ENCODE assay signal across 19 cellular contexts in the genomic region with DNA sequence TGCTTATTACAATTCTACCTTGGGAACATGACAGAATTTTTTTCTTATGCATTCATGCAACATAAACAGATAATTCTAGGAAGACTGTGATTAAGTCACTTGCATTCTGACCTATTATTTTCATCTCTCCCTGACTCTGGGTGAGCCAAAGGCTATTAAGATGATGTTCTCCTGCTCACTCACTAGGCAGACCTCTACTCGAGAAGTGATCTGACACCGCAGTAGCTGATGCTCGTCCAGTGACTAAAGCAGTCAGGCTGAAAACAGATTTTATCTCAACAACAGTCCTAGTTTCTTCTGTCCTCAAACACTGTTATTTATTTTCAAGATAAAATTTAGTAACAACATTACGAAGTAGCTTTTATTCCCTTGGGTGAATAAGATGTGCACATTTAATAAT. TPM values are rescaled to one million over a fixed set of nuclear protein-coding genes. Genes with fewer than 3 reads are reported as not detected.
A peak's percentile ranks its signal among the peaks of the same experiment; 100 is the strongest.
DNase-seq lines count a peak whose midpoint lies in the region; ATAC-seq and TF ChIP-seq lines count a peak whose summit lies in the region.
"Had no signal": no experiment of that assay in that cellular context is flagged by ENCODE, and none has a peak within 500 bp of the region (broad histone marks: within the 10 kb centered on the region; RNA-seq: fewer than 3 reads in every experiment).

No MANE protein-coding gene starts in this region.

- H3K4me3 ChIP-seq in testis (no peak overlapping the region), mesendoderm (ENCODE audit: low read length) (no peak overlapping the region)
- H3K4me3 ChIP-seq: HAP-1, PC-9 had no signal

- no peak overlapping the region for H2BK120ac ChIP-seq in mesendoderm (ENCODE audit: low read depth, low read length)

- intact Hi-C loops in testis (cut with DNase I; ENCODE audit: low total_unique reads), result no loop called here

- no peak overlapping the region for H3K4me2 ChIP-seq in mesendoderm (ENCODE audit: low read length)
- H3K4me2 ChIP-seq: PC-9 had no signal

- H4K5ac ChIP-seq in mesendoderm (ENCODE audit: low read length), result no peak overlapping the region

- H3K9ac ChIP-seq in mesendoderm (ENCODE audit: low read length), result no peak overlapping the region

- no peaks in the 10 kb centered on the region for H3K9me3 Mint-ChIP-seq in activated naive CD8-positive, alpha-beta T cell treated with anti-CD3 and anti-CD28 coated beads, Interleukin-2, amount 50 U/mL, for 24 hours
- no peaks in the 10 kb centered on the region for H3K9me3 Mint-ChIP-seq in activated naive CD8-positive, alpha-beta T cell treated with anti-CD3 and anti-CD28 coated beads for 36 hours
- H3K9me3 Mint-ChIP-seq: CD14-positive monocyte, IgD-negative memory B cell had no signal

- no peaks in the 10 kb centered on the region for H3K79me1 ChIP-seq in mesendoderm (ENCODE audit: low read length)

- WGBS in testis, 2 donors, result 24 to 50% methylated on average over 4 of the region's 4 CpGs
- no CpG with 5 or more reads among the region's 4 CpGs for WGBS in mesendoderm (ENCODE audit: extremely low coverage, insufficient coverage, low lambda C conversion rate)

- no peak overlapping the region for H2BK15ac ChIP-seq in mesendoderm (replicated peaks; ENCODE audit: low read depth)

- no peak overlapping the region for H2AK5ac ChIP-seq in mesendoderm (ENCODE audit: low read length)

- H3K36me3 Mint-ChIP-seq in activated naive CD8-positive, alpha-beta T cell treated with anti-CD3 and anti-CD28 coated beads, Interleukin-2, amount 50 U/mL, for 24 hours (ENCODE audit: low read depth), result peaks cover 38% of the 10 kb centered on the region
- H3K36me3 Mint-ChIP-seq in activated naive CD8-positive, alpha-beta T cell treated with anti-CD3 and anti-CD28 coated beads for 36 hours, result peaks cover 13% of the 10 kb centered on the region

- H3K4me1 ChIP-seq in testis (peaks cover 10% of the 10 kb centered on the region), mesendoderm (ENCODE audit: control insufficient read depth, low read depth, low read length) (no peaks in the 10 kb centered on the region)

- H3K36me3 ChIP-seq in testis (ENCODE audit: low read depth, missing control alignments) (no peaks in the 10 kb centered on the region), mesendoderm (ENCODE audit: control insufficient read depth, insufficient read depth, low read length) (no peaks in the 10 kb centered on the region)

- no peak overlapping the region for H4K8ac ChIP-seq in mesendoderm (ENCODE audit: low read depth, low read length)

- DNase-seq in activated naive CD8-positive, alpha-beta T cell treated with anti-CD3 and anti-CD28 coated beads, Interleukin-2, amount 50 U/mL, for 24 hours, result no peak
- DNase-seq in activated naive CD8-positive, alpha-beta T cell treated with anti-CD3 and anti-CD28 coated beads for 36 hours, result no peak
- DNase-seq in iris pigment epithelial cell (ENCODE audit: low read depth), result peak; percentile 31
- DNase-seq in testis, result peak; percentile 60
- no peak for DNase-seq in mucosa of gallbladder (ENCODE audit: low spot score)
- no peak for DNase-seq in mesendoderm
- no peak for DNase-seq in NCI-H1417 (lab: John Stamatoyannopoulos, UW)
- DNase-seq: Caco-2, DMS53, MV-4-11, NCI-H1436 treated with DMSO at 0.1 percent for 48 hours, NCI-H226, NCI-H526 treated with DMSO at 0.1 percent for 48 hours, PC-9 had no signal

- no peak for ATAC-seq in activated naive CD8-positive, alpha-beta T cell treated with anti-CD3 and anti-CD28 coated beads, Interleukin-2, amount 50 U/mL, for 24 hours
- peak; percentile 93 for ATAC-seq in SK-N-SH treated with all-trans-retinoic acid at 6 μM for 48 hours

- TF ChIP-seq CTCF in testis (IDR thresholded peaks at IDR 0.05), result no peak

- TF ChIP-seq POLR2A in testis (IDR thresholded peaks at IDR 0.05), result no peak

- H3K4me3 Mint-ChIP-seq in activated naive CD8-positive, alpha-beta T cell treated with anti-CD3 and anti-CD28 coated beads, Interleukin-2, amount 50 U/mL, for 24 hours, result no peak overlapping the region
- no peak overlapping the region for H3K4me3 Mint-ChIP-seq in activated naive CD8-positive, alpha-beta T cell treated with anti-CD3 and anti-CD28 coated beads for 36 hours
- H3K4me3 Mint-ChIP-seq: CD14-positive monocyte, IgD-negative memory B cell had no signal

- H3K27me3 ChIP-seq in testis, result no peaks in the 10 kb centered on the region
- H3K27me3 ChIP-seq in mesendoderm (ENCODE audit: insufficient read depth, low read length, poor library complexity), result no peaks in the 10 kb centered on the region

- H3K27me3 Mint-ChIP-seq in activated naive CD8-positive, alpha-beta T cell treated with anti-CD3 and anti-CD28 coated beads, Interleukin-2, amount 50 U/mL, for 24 hours, result no peaks in the 10 kb centered on the region
- no peaks in the 10 kb centered on the region for H3K27me3 Mint-ChIP-seq in activated naive CD8-positive, alpha-beta T cell treated with anti-CD3 and anti-CD28 coated beads for 36 hours
- H3K27me3 Mint-ChIP-seq: IgD-negative memory B cell had no signal

- no peak overlapping the region for H2BK5ac ChIP-seq in mesendoderm (ENCODE audit: low read length)

- no peaks in the 10 kb centered on the region for H3K4me1 Mint-ChIP-seq in activated naive CD8-positive, alpha-beta T cell treated with anti-CD3 and anti-CD28 coated beads, Interleukin-2, amount 50 U/mL, for 24 hours
- H3K4me1 Mint-ChIP-seq in activated naive CD8-positive, alpha-beta T cell treated with anti-CD3 and anti-CD28 coated beads for 36 hours, result peaks cover 4% of the 10 kb centered on the region
- H3K4me1 Mint-ChIP-seq: CD14-positive monocyte, IgD-negative memory B cell had no signal

- H3K23ac ChIP-seq in mesendoderm (ENCODE audit: low read length), result no peak overlapping the region

- H3K9me3 ChIP-seq in testis, result no peaks in the 10 kb centered on the region
- H3K9me3 ChIP-seq: Caco-2, HAP-1 had no signal

- H3K27ac Mint-ChIP-seq in activated naive CD8-positive, alpha-beta T cell treated with anti-CD3 and anti-CD28 coated beads, Interleukin-2, amount 50 U/mL, for 24 hours, result peak overlapping the region; percentile 8
- H3K27ac Mint-ChIP-seq in activated naive CD8-positive, alpha-beta T cell treated with anti-CD3 and anti-CD28 coated beads for 36 hours, result no peak overlapping the region
- H3K27ac Mint-ChIP-seq: IgD-negative memory B cell had no signal

- H3K27ac ChIP-seq in testis (peak overlapping the region; percentile 21 to 71), mesendoderm (ENCODE audit: low read depth, low read length) (no peak overlapping the region)
- H3K27ac ChIP-seq: PC-9 had no signal

- no peak overlapping the region for H3K4ac ChIP-seq in mesendoderm (ENCODE audit: low read depth, low read length)

- H3K56ac ChIP-seq in mesendoderm (ENCODE audit: low read length), result no peak overlapping the region

- H3K18ac ChIP-seq in mesendoderm (ENCODE audit: low read length), result no peak overlapping the region

- no peaks in the 10 kb centered on the region for H3K79me2 ChIP-seq in mesendoderm (ENCODE audit: control insufficient read depth, insufficient read depth, low read length)

TF ChIP-seq in SK-N-SH treated with all-trans-retinoic acid at 6 μM for 48 hours, 23 proteins besides CTCF, POLR2A, EP300 and RAD21 (continues in another document):
- TF ChIP-seq ZC3H10 (CRISPR knock-in tag; IDR thresholded peaks at IDR 0.05) (no peak), RARB (CRISPR knock-in tag; IDR thresholded peaks at IDR 0.05) (no peak), OSR1 (CRISPR knock-in tag; IDR thresholded peaks at IDR 0.05) (no peak), ESRRG (CRISPR knock-in tag; IDR thresholded peaks at IDR 0.05) (no peak), CSDC2 (CRISPR knock-in tag; IDR thresholded peaks at IDR 0.05) (no peak), ISL1 (CRISPR knock-in tag; IDR thresholded peaks at IDR 0.05) (no peak), TOX (CRISPR knock-in tag; IDR thresholded peaks at IDR 0.05; ENCODE audit: borderline replicate concordance) (no peak), BACH2 (CRISPR knock-in tag; IDR thresholded peaks at IDR 0.05; ENCODE audit: borderline replicate concordance) (no peak), GLIS3 (CRISPR knock-in tag; IDR thresholded peaks at IDR 0.05) (no peak)

RNA-seq across cellular contexts. Expression of a gene that starts 17.3 kb away (rescaled TPM):
- total RNA-seq in activated naive CD8-positive, alpha-beta T cell treated with anti-CD3 and anti-CD28 coated beads for 36 hours, result 100 to 1,000 TPM; 116 to 118 TPM
- total RNA-seq in testis (10 to 100 TPM; 41.3 to 53.9 TPM), mucosa of gallbladder (54.3 TPM)
- 176 TPM for polyA plus RNA-seq in testis (ENCODE audit: insufficient read depth, low read depth, low replicate concordance)
- 58.4 TPM for polyA plus RNA-seq in mesendoderm (2013, experiment 1 of 2)
- polyA plus RNA-seq in mesendoderm (2013, experiment 2 of 2), result 54.4 TPM

RNA-seq across cellular contexts. Expression of a gene that starts 17.8 kb away (rescaled TPM):
- total RNA-seq in activated naive CD8-positive, alpha-beta T cell treated with anti-CD3 and anti-CD28 coated beads for 36 hours, result 10 to 100 TPM; 26.7 to 28.8 TPM
- 10 to 100 TPM; 26.3 to 26.9 TPM for total RNA-seq in testis
- 22.1 TPM for polyA plus RNA-seq in testis (ENCODE audit: insufficient read depth, low read depth, low replicate concordance)
- 24.9 TPM for total RNA-seq in mucosa of gallbladder
- 24.5 TPM for polyA plus RNA-seq in mesendoderm (2013, experiment 1 of 2)
- polyA plus RNA-seq in mesendoderm (2013, experiment 2 of 2), result 23.7 TPM

RNA-seq across cellular contexts. Expression of a gene that starts 17.8 kb away (rescaled TPM):
- total RNA-seq in activated naive CD8-positive, alpha-beta T cell treated with anti-CD3 and anti-CD28 coated beads for 36 hours, result not detected
- 10 to 100 TPM; 21.4 to 27.3 TPM for total RNA-seq in testis
- 76.0 TPM for polyA plus RNA-seq in testis (ENCODE audit: insufficient read depth, low read depth, low replicate concordance)
- total RNA-seq in mucosa of gallbladder, result 0.78 TPM
- 0.06 TPM for polyA plus RNA-seq in mesendoderm (2013, experiment 1 of 2)
- polyA plus RNA-seq in mesendoderm (2013, experiment 2 of 2), result 0.20 TPM
- total RNA-seq: Caco-2, HT-29 had no signal
- polyA plus RNA-seq: CD14-positive monocyte, IgD-negative memory B cell had no signal

Comparison
In these comparisons a context has a peak if more than half of its experiments do, and no peak if none do; other contexts are left out.
1. DNase-seq: peak in iris pigment epithelial cell (single experiment) and testis (single experiment); none in activated naive CD8-positive, alpha-beta T cell treated with anti-CD3 and anti-CD28 coated beads, Interleukin-2, amount 50 U/mL, for 24 hours (single experiment), activated naive CD8-positive, alpha-beta T cell treated with anti-CD3 and anti-CD28 coated beads for 36 hours (single experiment), mucosa of gallbladder (single experiment), mesendoderm (single experiment) and NCI-H1417 (0 of 3).
2. RNA of a gene that starts 17.8 kb away (total RNA-seq): 21.4 to 27.3 TPM in testis; 0.78 TPM in mucosa of gallbladder (single experiment) and not detected in activated naive CD8-positive, alpha-beta T cell treated with anti-CD3 and anti-CD28 coated beads for 36 hours; every median in the first group is over 10 times any median in the second.